Comparison of ENCODE assay signal across 24 cellular contexts in the genomic region with DNA sequence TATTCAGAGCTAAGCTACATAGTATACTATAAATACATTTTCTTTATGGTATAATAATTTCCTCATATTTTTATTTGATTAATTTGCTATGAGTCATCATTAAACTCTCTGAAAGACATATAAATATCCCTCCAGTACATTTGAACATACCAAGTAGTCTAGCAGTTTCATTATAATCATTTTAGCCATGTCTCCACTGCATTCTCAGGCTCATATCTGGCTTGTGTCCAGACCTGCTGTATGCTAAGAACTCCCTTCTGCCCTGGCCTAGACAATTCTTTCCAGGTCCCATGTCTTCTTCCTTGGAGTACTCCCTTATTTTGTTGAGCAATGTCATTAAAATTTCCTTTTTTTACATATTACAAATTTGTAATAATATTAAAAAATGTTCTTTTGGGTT. TPM values are rescaled to one million over a fixed set of nuclear protein-coding genes. Genes with fewer than 3 reads are reported as not detected.
DNase-seq lines count a peak whose midpoint lies in the region; ATAC-seq and TF ChIP-seq lines count a peak whose summit lies in the region.
"Had no signal": no experiment of that assay in that cellular context is flagged by ENCODE, and none has a peak within 500 bp of the region (broad histone marks: within the 10 kb centered on the region; RNA-seq: fewer than 3 reads in every experiment).

No MANE protein-coding gene starts in this region.

- H2BK5ac ChIP-seq in IMR-90 (ENCODE audit: low read depth, low read length, poor library complexity, severe bottlenecking) = no peak overlapping the region
- no peak overlapping the region for H2BK5ac ChIP-seq in mesendoderm (ENCODE audit: low read length)

- no peak overlapping the region for H3K56ac ChIP-seq in IMR-90 (ENCODE audit: extremely low read depth, insufficient read depth, low read length)
- H3K56ac ChIP-seq in mesendoderm (ENCODE audit: low read length) = no peak overlapping the region

- TF ChIP-seq CTCF in A673 (conservative IDR thresholded peaks at IDR 0.05; ENCODE audit: low read depth, low read length) (no peak), IMR-90 (conservative IDR thresholded peaks at IDR 0.05; ENCODE audit: low read depth, low read length) (no peak), brain microvascular endothelial cell (IDR thresholded peaks at IDR 0.05; ENCODE audit: low read depth, low read length, missing control alignments) (no peak), fibroblast of the aortic adventitia (IDR thresholded peaks at IDR 0.05; ENCODE audit: insufficient read depth, low read length) (no peak)

- ATAC-seq in IMR-90 (ENCODE audit: low read depth) (no peak), HG02571 (IDR thresholded peaks at IDR 0.05; ENCODE audit: unreplicated experiment) (no peak)
- ATAC-seq: Panc1, T-helper 17 cell had no signal

- H4K5ac ChIP-seq in IMR-90 (ENCODE audit: low read depth, low read length) (no peak overlapping the region), mesendoderm (ENCODE audit: low read length) (no peak overlapping the region)

- no peak overlapping the region for H3K4me3 ChIP-seq in A673 (ENCODE audit: low read depth, low read length, poor library complexity, severe bottlenecking)
- H3K4me3 ChIP-seq in IMR-90 (ENCODE audit: insufficient read depth, low read depth, low read length) = no peak overlapping the region
- no peak overlapping the region for H3K4me3 ChIP-seq in brain microvascular endothelial cell (ENCODE audit: low read depth, low read length)
- H3K4me3 ChIP-seq in fibroblast of the aortic adventitia (ENCODE audit: low read depth, low read length) = no peak overlapping the region
- H3K4me3 ChIP-seq in mesendoderm (ENCODE audit: low read length) = no peak overlapping the region
- H3K4me3 ChIP-seq: HAP-1 had no signal

- no peak overlapping the region for H3K9ac ChIP-seq in IMR-90 (ENCODE audit: low read depth, low read length)
- no peak overlapping the region for H3K9ac ChIP-seq in mesendoderm (ENCODE audit: low read length)

- H3K9me3 ChIP-seq in A673 (ENCODE audit: low read depth, low read length, poor library complexity, severe bottlenecking) (no peaks in the 10 kb centered on the region), IMR-90 (ENCODE audit: control insufficient read depth, insufficient read depth, low read length) (no peaks in the 10 kb centered on the region)
- H3K9me3 ChIP-seq: HAP-1 had no signal

- intact Hi-C loops in A673 (cut with micrococcal nuclease; ENCODE audit: unreplicated experiment) (no loop called here), IMR-90 (cut with micrococcal nuclease) (loop anchor here (5.0 kb wide), 1 partner anchor 63 kb away; no protein-coding TSS in a partner anchor)

- dilution Hi-C loops in IMR-90 (cut with HindIII; ENCODE audit: low sequenced_read_pairs, unreplicated experiment) = no loop called here

- POLR2A ChIA-PET in A673 (lab: Charles Lee; ENCODE audit: low non-redundant PET) (no interaction called here), IMR-90 (lab: Charles Lee; ENCODE audit: unreplicated experiment) (no interaction called here)

- TF ChIP-seq RAD21 in IMR-90 (IDR thresholded peaks at IDR 0.05; ENCODE audit: low read length) = no peak

- H3K4me2 ChIP-seq in IMR-90 (ENCODE audit: low read depth, low read length) (no peak overlapping the region), mesendoderm (ENCODE audit: low read length) (no peak overlapping the region)

- no peak overlapping the region for H2BK15ac ChIP-seq in IMR-90 (ENCODE audit: low read depth, low read length)
- H2BK15ac ChIP-seq in mesendoderm (replicated peaks; ENCODE audit: low read depth) = no peak overlapping the region

- H3K36me3 ChIP-seq in A673 (ENCODE audit: insufficient read depth, low read length, poor library complexity, severe bottlenecking) (no peaks in the 10 kb centered on the region), IMR-90 (ENCODE audit: control insufficient read depth, insufficient read depth, low read length) (no peaks in the 10 kb centered on the region), brain microvascular endothelial cell (replicated peaks) (no peaks in the 10 kb centered on the region), mesendoderm (ENCODE audit: control insufficient read depth, insufficient read depth, low read length) (no peaks in the 10 kb centered on the region)
- H3K36me3 ChIP-seq: HAP-1 had no signal

- BruUV-seq in A673 (replicated peaks; lab: Mats Ljungman, UMichigan) (no TSS peak), IMR-90 (replicated peaks; lab: Mats Ljungman, UMichigan) (no TSS peak)

- DNase-seq in A673 (ENCODE audit: low spot score) (peak; percentile 44), IMR-90 (peak; percentile 21), brain microvascular endothelial cell (peak; percentile 44), fibroblast of the aortic adventitia (ENCODE audit: low read depth) (peak; percentile 14), mesendoderm (no peak), GDM1 (lab: John Stamatoyannopoulos, UW) (no peak), 8988T (no peak)
- DNase-seq: ACHN, EL, GF-D8, GOT3, Karpas-422, NCI-H1092 treated with DMSO at 0.1 percent for 48 hours, NCI-H1436 treated with DMSO at 0.1 percent for 48 hours, NCI-H187 treated with DMSO at 0.1 percent for 48 hours, NCI-H446 treated with DMSO at 0.1 percent for 48 hours, NCI-H526, NCI-H82, SHP77 treated with DMSO at 0.1 percent for 48 hours, T-helper 17 cell had no signal

- no peak overlapping the region for H2AFZ ChIP-seq in IMR-90 (replicated peaks; ENCODE audit: low read length, poor library complexity)

- H2BK20ac ChIP-seq in IMR-90 (ENCODE audit: low read depth, low read length) = no peak overlapping the region

- H3K79me2 ChIP-seq in mesendoderm (ENCODE audit: control insufficient read depth, insufficient read depth, low read length) = no peaks in the 10 kb centered on the region

- in situ Hi-C loops in IMR-90 (cut with MboI; ENCODE audit: low sequenced_read_pairs) = no loop called here
- in situ Hi-C loops in brain microvascular endothelial cell (cut with HindIII; ENCODE audit: low pct_ligation_motif_present, low sequenced_read_pairs) = no loop called here

- no peak for TF ChIP-seq POLR2A in IMR-90 (IDR thresholded peaks at IDR 0.05; ENCODE audit: low read depth, low read length)

- H3K27me3 ChIP-seq in A673 (replicated peaks; ENCODE audit: insufficient read depth, low read depth, low read length, poor library complexity) = no peaks in the 10 kb centered on the region
- H3K27me3 ChIP-seq in IMR-90 (ENCODE audit: control insufficient read depth, insufficient read depth, low read length) = peaks cover 9% of the 10 kb centered on the region
- H3K27me3 ChIP-seq in brain microvascular endothelial cell (replicated peaks) = no peaks in the 10 kb centered on the region
- no peaks in the 10 kb centered on the region for H3K27me3 ChIP-seq in mesendoderm (ENCODE audit: insufficient read depth, low read length, poor library complexity)

- H4K91ac ChIP-seq in IMR-90 (ENCODE audit: insufficient read depth, low read depth, low read length) = no peak overlapping the region

- no peak overlapping the region for H3K14ac ChIP-seq in IMR-90 (replicated peaks; ENCODE audit: low read depth, low read length)

- H3K18ac ChIP-seq in IMR-90 (ENCODE audit: low read depth, low read length) (no peak overlapping the region), mesendoderm (ENCODE audit: low read length) (no peak overlapping the region)

- no peak overlapping the region for H4K8ac ChIP-seq in IMR-90 (ENCODE audit: low read depth in 2 of 2, low read length in 2 of 2)
- no peak overlapping the region for H4K8ac ChIP-seq in mesendoderm (ENCODE audit: low read depth, low read length)

- H3K23ac ChIP-seq in IMR-90 (ENCODE audit: low read depth, low read length) = no peak overlapping the region
- no peak overlapping the region for H3K23ac ChIP-seq in mesendoderm (ENCODE audit: low read length)

- H3K4me1 ChIP-seq in A673 (ENCODE audit: insufficient read depth, low read length, poor library complexity, severe bottlenecking) = peaks cover 58% of the 10 kb centered on the region
- no peaks in the 10 kb centered on the region for H3K4me1 ChIP-seq in IMR-90 (ENCODE audit: control insufficient read depth, insufficient read depth, low read length)
- H3K4me1 ChIP-seq in mesendoderm (ENCODE audit: control insufficient read depth, low read depth, low read length) = no peaks in the 10 kb centered on the region

- H3K9me1 ChIP-seq in IMR-90 (ENCODE audit: insufficient read depth, low read length) = no peaks in the 10 kb centered on the region

- CTCF ChIA-PET in A673 (lab: Charles Lee) (no interaction called here), IMR-90 (lab: Yijun Ruan, JAX) (no interaction called here)

- H3K79me1 ChIP-seq in IMR-90 (ENCODE audit: low read depth in 1 of 2, low read length in 2 of 2) = no peaks in the 10 kb centered on the region
- no peaks in the 10 kb centered on the region for H3K79me1 ChIP-seq in mesendoderm (ENCODE audit: low read length)

- no peak overlapping the region for H2AK9ac ChIP-seq in IMR-90 (replicated peaks; ENCODE audit: low read depth, low read length, poor library complexity)

- H3K4ac ChIP-seq in IMR-90 (ENCODE audit: low read depth, low read length) (no peak overlapping the region), mesendoderm (ENCODE audit: low read depth, low read length) (no peak overlapping the region)

- H2AK5ac ChIP-seq in IMR-90 (ENCODE audit: low read depth, low read length) = no peak overlapping the region
- H2AK5ac ChIP-seq in mesendoderm (ENCODE audit: low read length) = no peak overlapping the region

- no peaks in the 10 kb centered on the region for H4K20me1 ChIP-seq in IMR-90 (ENCODE audit: insufficient read depth, low read length)

- H2BK120ac ChIP-seq in IMR-90 (ENCODE audit: low read depth, low read length) (no peak overlapping the region), mesendoderm (ENCODE audit: low read depth, low read length) (no peak overlapping the region)

- H3K27ac ChIP-seq in A673 (ENCODE audit: low read depth, low read length, poor library complexity, severe bottlenecking) (peak overlapping the region; percentile 86), IMR-90 (ENCODE audit: insufficient read depth, low read length) (no peak overlapping the region), brain microvascular endothelial cell (no peak overlapping the region), mesendoderm (ENCODE audit: low read depth, low read length) (no peak overlapping the region)
- H3K27ac ChIP-seq: HL-60 had no signal

TF ChIP-seq in IMR-90, 13 proteins besides CTCF, POLR2A, EP300 and RAD21 (continues in another document):
- TF ChIP-seq RCOR1 (IDR thresholded peaks at IDR 0.05; ENCODE audit: insufficient replicate concordance, low read length) = no peak
- no peak for TF ChIP-seq CEBPB (IDR thresholded peaks at IDR 0.05; ENCODE audit: low read depth, low read length)
- no peak for TF ChIP-seq MAFK (IDR thresholded peaks at IDR 0.05; ENCODE audit: low read depth, low read length)
- no peak for TF ChIP-seq SMC3 (IDR thresholded peaks at IDR 0.05; ENCODE audit: low read depth, low read length)
- no peak for TF ChIP-seq FOS (IDR thresholded peaks at IDR 0.05; ENCODE audit: low read depth, low read length)

RNA-seq across cellular contexts. Expression of a gene that starts 16.6 kb away (rescaled TPM):
- total RNA-seq in A673 (2021) (124 and 127 TPM in 2 replicates), IMR-90 (2012; rRNA removed) (114 and 140 TPM in 2 replicates), fibroblast of the aortic adventitia (ENCODE audit: low replicate concordance) (112 and 218 TPM in 2 replicates)
- 95.5 and 110 TPM in 2 replicates for polyA plus RNA-seq in IMR-90 (2012; rRNA removed)
- polyA plus RNA-seq in IMR-90 (2012; cell fraction: cytosol; rRNA removed) = 28.9 and 45.4 TPM in 2 replicates
- polyA plus RNA-seq in IMR-90 (2012; cell fraction: nucleus; rRNA removed; ENCODE audit: low replicate concordance) = 9.3 and 66.4 TPM in 2 replicates
- polyA plus RNA-seq in mesendoderm (2013, experiment 1 of 2) = 106 TPM
- 115 TPM for polyA plus RNA-seq in mesendoderm (2013, experiment 2 of 2)

Comparison
In these comparisons a context has a peak if more than half of its experiments do, and no peak if none do; other contexts are left out.
1. DNase-seq: peak in A673 (single experiment), IMR-90 (single experiment), brain microvascular endothelial cell (single experiment) and fibroblast of the aortic adventitia (single experiment); none in mesendoderm (single experiment), GDM1 (single experiment) and 8988T (single experiment).